In genomic region chr14:20469890-20470858, GRCh38 we compare ENCODE assay signal across 1 cellular context.
TF ChIP-seq lines count a peak whose summit lies in the region.

No MANE protein-coding gene starts in this region.

TF ChIP-seq in GM12878, 131 proteins besides CTCF, POLR2A, EP300 and RAD21:
- TF ChIP-seq ZZZ3 (IDR thresholded peaks at IDR 0.05; ENCODE audit: control insufficient read depth, insufficient read length, low read depth) (no peak), IKZF1 (conservative IDR thresholded peaks at IDR 0.05) (peak; percentile 38; the same call in 1 of the 2 replicates), ATF3 (IDR thresholded peaks at IDR 0.05; ENCODE audit: borderline replicate concordance, extremely low read depth, low read depth, low read length) (no peak), PAX8 (IDR thresholded peaks at IDR 0.05) (no peak), SUPT20H (IDR thresholded peaks at IDR 0.05; ENCODE audit: borderline replicate concordance, control insufficient read depth, low read depth, low read length) (no peak), FOS (IDR thresholded peaks at IDR 0.05; ENCODE audit: borderline replicate concordance, extremely low read depth, insufficient read length) (no peak), BHLHE40 (IDR thresholded peaks at IDR 0.05; ENCODE audit: borderline replicate concordance in 1 of 2, low read depth in 2 of 2, low read length in 1 of 2) (no peak), GABPA (IDR thresholded peaks at IDR 0.05; ENCODE audit: low read depth) (0 out of 2 replicates have a peak, but pooled peaks have one; percentile 28), STAT3 (IDR thresholded peaks at IDR 0.05; ENCODE audit: low read depth, low read length) (no peak), CHD2 (IDR thresholded peaks at IDR 0.05; ENCODE audit: borderline replicate concordance, low read depth, low read length) (no peak), RELB (IDR thresholded peaks at IDR 0.05; ENCODE audit: low read depth) (no peak; the same call in 1 of the 2 replicates), SIX5 (IDR thresholded peaks at IDR 0.05; ENCODE audit: low read depth, low read length, severe bottlenecking) (no peak), ETV6 (conservative IDR thresholded peaks at IDR 0.05 in 1 of 2, IDR thresholded peaks at IDR 0.05 in 1 of 2; ENCODE audit: borderline replicate concordance in 1 of 2, low read depth in 1 of 2) (peak in 1 of 2 experiments; percentile 87; a peak in 2 of 4 replicates), SPI1 (IDR thresholded peaks at IDR 0.05; ENCODE audit: borderline replicate concordance, insufficient read depth, low read depth, low read length) (peak; percentile 79), CBFB (IDR thresholded peaks at IDR 0.05; ENCODE audit: low read depth) (no peak), POU2F2 (IDR thresholded peaks at IDR 0.05; ENCODE audit: borderline replicate concordance, low read depth, low read length) (no peak), CREM (IDR thresholded peaks at IDR 0.05; ENCODE audit: low read depth) (0 out of 2 replicates have a peak, but pooled peaks have one; percentile 6), E4F1 (IDR thresholded peaks at IDR 0.05; ENCODE audit: borderline replicate concordance, partially characterized antibody) (no peak), ZBTB33 (IDR thresholded peaks at IDR 0.05) (no peak), EED (IDR thresholded peaks at IDR 0.05; ENCODE audit: low read depth) (peak; percentile 49; the same call in 1 of the 2 replicates), TARDBP (IDR thresholded peaks at IDR 0.05; ENCODE audit: borderline replicate concordance) (no peak), CEBPZ (IDR thresholded peaks at IDR 0.05; ENCODE audit: low read depth, low read length) (no peak), ASH2L (IDR thresholded peaks at IDR 0.05; ENCODE audit: borderline replicate concordance, low read depth) (no peak), IRF4 (IDR thresholded peaks at IDR 0.05; ENCODE audit: low read depth, low read length) (0 out of 2 replicates have a peak, but pooled peaks have one; percentile 40), GATAD2B (conservative IDR thresholded peaks at IDR 0.05; ENCODE audit: low read depth) (0 out of 2 replicates have a peak, but pooled peaks have one; percentile 11), TCF7 (IDR thresholded peaks at IDR 0.05; ENCODE audit: borderline replicate concordance) (no peak), RCOR1 (conservative IDR thresholded peaks at IDR 0.05; ENCODE audit: low read depth, low read length) (no peak), CEBPB (IDR thresholded peaks at IDR 0.05; ENCODE audit: borderline replicate concordance in 1 of 2, low read depth in 2 of 2, low read length in 2 of 2) (no peak), IKZF2 (IDR thresholded peaks at IDR 0.05) (peak in 1 of 2 experiments; percentile 23; a peak in 2 of 4 replicates), HDGF (IDR thresholded peaks at IDR 0.05) (no peak), NR2C1 (IDR thresholded peaks at IDR 0.05) (no peak), WRNIP1 (IDR thresholded peaks at IDR 0.05; ENCODE audit: borderline replicate concordance, low read depth, low read length) (no peak), ZNF622 (IDR thresholded peaks at IDR 0.05) (no peak), MYC (IDR thresholded peaks at IDR 0.05; ENCODE audit: insufficient read depth, insufficient read length, insufficient replicate concordance, low read length, severe bottlenecking) (peak; percentile 9), ZNF687 (IDR thresholded peaks at IDR 0.05) (peak; percentile 81), NR2F1 (conservative IDR thresholded peaks at IDR 0.05) (no peak), MXI1 (IDR thresholded peaks at IDR 0.05; ENCODE audit: low read depth, low read length) (peak; percentile 70), EGR1 (IDR thresholded peaks at IDR 0.05; ENCODE audit: borderline replicate concordance in 1 of 2, low read depth in 2 of 2, low read length in 2 of 2) (no peak), SMARCA5 (IDR thresholded peaks at IDR 0.05) (peak; percentile 47; the same call in 1 of the 2 replicates), MEF2A (IDR thresholded peaks at IDR 0.05; ENCODE audit: insufficient read depth, low read depth, low read length) (no peak), MAX (IDR thresholded peaks at IDR 0.05; ENCODE audit: low read depth, low read length) (peak; percentile 67), PML (IDR thresholded peaks at IDR 0.05; ENCODE audit: low read length) (no peak), MEF2B (IDR thresholded peaks at IDR 0.05; ENCODE audit: partially characterized antibody, poor library complexity, severe bottlenecking) (no peak)
